ENCODE assay signal across 1 cellular context in genomic region chr7:22403344-22403743, GRCh38.
A peak's percentile ranks its signal among the peaks of the same experiment; 100 is the strongest.
TF ChIP-seq lines count a peak whose summit lies in the region.

No MANE protein-coding gene starts in this region.

TF ChIP-seq in K562, 482 proteins besides CTCF, POLR2A, EP300 and RAD21 (continues in another document):
- TF ChIP-seq MITF (IDR thresholded peaks at IDR 0.05) (no peak), HLTF (IDR thresholded peaks at IDR 0.05) (no peak), ZBTB40 (IDR thresholded peaks at IDR 0.05) (no peak), ZBTB40 (CRISPR knock-in tag; IDR thresholded peaks at IDR 0.05) (no peak), HNRNPL (IDR thresholded peaks at IDR 0.05; ENCODE audit: low read depth, low read length) (no peak), RFX5 (IDR thresholded peaks at IDR 0.05; ENCODE audit: low read depth, low read length) (no peak), MTA2 (IDR thresholded peaks at IDR 0.05; ENCODE audit: low read depth) (peak; percentile 69), HIVEP1 (CRISPR knock-in tag; IDR thresholded peaks at IDR 0.05) (no peak), RBM39 (optimal IDR thresholded peaks at IDR 0.05; ENCODE audit: low read depth, low read length) (no peak), FUS (optimal IDR thresholded peaks at IDR 0.05; ENCODE audit: low read depth, low read length) (no peak), CSDE1 (IDR thresholded peaks at IDR 0.05) (no peak), THRAP3 (IDR thresholded peaks at IDR 0.05; ENCODE audit: borderline replicate concordance) (no peak), TEAD4 (IDR thresholded peaks at IDR 0.05; ENCODE audit: low read length) (peak; percentile 55; the same call in 1 of the 2 replicates), TEAD4 (CRISPR knock-in tag; IDR thresholded peaks at IDR 0.05; ENCODE audit: borderline replicate concordance) (no peak), HSF4 (CRISPR knock-in tag; IDR thresholded peaks at IDR 0.05; ENCODE audit: borderline replicate concordance) (no peak), ZNF282 (CRISPR knock-in tag; IDR thresholded peaks at IDR 0.05) (no peak), ARID3A (IDR thresholded peaks at IDR 0.05; ENCODE audit: borderline replicate concordance, low read depth, low read length) (0 out of 2 replicates have a peak, but pooled peaks have one; percentile 13), ZNF239 (CRISPR knock-in tag; IDR thresholded peaks at IDR 0.05) (no peak), CREB3 (tag; conservative IDR thresholded peaks at IDR 0.05; ENCODE audit: low read depth) (no peak), PHB (CRISPR knock-in tag; IDR thresholded peaks at IDR 0.05) (no peak), RCOR1 (IDR thresholded peaks at IDR 0.05; ENCODE audit: borderline replicate concordance in 1 of 2, low read depth in 2 of 2, low read length in 2 of 2) (no peak), DNMT1 (IDR thresholded peaks at IDR 0.05) (no peak), SMAD4 (CRISPR knock-in tag; conservative IDR thresholded peaks at IDR 0.05) (no peak), SMARCA4 (IDR thresholded peaks at IDR 0.05) (peak; percentile 39; the same call in 1 of the 2 replicates), ZNF778 (CRISPR knock-in tag; IDR thresholded peaks at IDR 0.05) (no peak), CHD2 (IDR thresholded peaks at IDR 0.05; ENCODE audit: low read depth, low read length) (no peak), ZNF830 (CRISPR knock-in tag; IDR thresholded peaks at IDR 0.05) (no peak), KDM4B (IDR thresholded peaks at IDR 0.05; ENCODE audit: borderline replicate concordance in 2 of 2, low read depth in 1 of 2) (no peak)
- TF ChIP-seq, protein P1, sequence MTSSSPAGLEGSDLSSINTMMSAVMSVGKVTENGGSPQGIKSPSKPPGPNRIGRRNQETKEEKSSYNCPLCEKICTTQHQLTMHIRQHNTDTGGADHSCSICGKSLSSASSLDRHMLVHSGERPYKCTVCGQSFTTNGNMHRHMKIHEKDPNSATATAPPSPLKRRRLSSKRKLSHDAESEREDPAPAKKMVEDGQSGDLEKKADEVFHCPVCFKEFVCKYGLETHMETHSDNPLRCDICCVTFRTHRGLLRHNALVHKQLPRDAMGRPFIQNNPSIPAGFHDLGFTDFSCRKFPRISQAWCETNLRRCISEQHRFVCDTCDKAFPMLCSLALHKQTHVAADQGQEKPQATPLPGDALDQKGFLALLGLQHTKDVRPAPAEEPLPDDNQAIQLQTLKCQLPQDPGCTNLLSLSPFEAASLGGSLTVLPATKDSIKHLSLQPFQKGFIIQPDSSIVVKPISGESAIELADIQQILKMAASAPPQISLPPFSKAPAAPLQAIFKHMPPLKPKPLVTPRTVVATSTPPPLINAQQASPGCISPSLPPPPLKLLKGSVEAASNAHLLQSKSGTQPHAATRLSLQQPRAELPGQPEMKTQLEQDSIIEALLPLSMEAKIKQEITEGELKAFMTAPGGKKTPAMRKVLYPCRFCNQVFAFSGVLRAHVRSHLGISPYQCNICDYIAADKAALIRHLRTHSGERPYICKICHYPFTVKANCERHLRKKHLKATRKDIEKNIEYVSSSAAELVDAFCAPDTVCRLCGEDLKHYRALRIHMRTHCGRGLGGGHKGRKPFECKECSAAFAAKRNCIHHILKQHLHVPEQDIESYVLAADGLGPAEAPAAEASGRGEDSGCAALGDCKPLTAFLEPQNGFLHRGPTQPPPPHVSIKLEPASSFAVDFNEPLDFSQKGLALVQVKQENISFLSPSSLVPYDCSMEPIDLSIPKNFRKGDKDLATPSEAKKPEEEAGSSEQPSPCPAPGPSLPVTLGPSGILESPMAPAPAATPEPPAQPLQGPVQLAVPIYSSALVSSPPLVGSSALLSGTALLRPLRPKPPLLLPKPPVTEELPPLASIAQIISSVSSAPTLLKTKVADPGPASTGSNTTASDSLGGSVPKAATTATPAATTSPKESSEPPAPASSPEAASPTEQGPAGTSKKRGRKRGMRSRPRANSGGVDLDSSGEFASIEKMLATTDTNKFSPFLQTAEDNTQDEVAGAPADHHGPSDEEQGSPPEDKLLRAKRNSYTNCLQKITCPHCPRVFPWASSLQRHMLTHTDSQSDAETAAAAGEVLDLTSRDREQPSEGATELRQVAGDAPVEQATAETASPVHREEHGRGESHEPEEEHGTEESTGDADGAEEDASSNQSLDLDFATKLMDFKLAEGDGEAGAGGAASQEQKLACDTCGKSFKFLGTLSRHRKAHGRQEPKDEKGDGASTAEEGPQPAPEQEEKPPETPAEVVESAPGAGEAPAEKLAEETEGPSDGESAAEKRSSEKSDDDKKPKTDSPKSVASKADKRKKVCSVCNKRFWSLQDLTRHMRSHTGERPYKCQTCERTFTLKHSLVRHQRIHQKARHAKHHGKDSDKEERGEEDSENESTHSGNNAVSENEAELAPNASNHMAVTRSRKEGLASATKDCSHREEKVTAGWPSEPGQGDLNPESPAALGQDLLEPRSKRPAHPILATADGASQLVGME (CRISPR knock-in tag; IDR thresholded peaks at IDR 0.05) = no peak
- TF ChIP-seq, protein P2, sequence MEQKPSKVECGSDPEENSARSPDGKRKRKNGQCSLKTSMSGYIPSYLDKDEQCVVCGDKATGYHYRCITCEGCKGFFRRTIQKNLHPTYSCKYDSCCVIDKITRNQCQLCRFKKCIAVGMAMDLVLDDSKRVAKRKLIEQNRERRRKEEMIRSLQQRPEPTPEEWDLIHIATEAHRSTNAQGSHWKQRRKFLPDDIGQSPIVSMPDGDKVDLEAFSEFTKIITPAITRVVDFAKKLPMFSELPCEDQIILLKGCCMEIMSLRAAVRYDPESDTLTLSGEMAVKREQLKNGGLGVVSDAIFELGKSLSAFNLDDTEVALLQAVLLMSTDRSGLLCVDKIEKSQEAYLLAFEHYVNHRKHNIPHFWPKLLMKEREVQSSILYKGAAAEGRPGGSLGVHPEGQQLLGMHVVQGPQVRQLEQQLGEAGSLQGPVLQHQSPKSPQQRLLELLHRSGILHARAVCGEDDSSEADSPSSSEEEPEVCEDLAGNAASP (IDR thresholded peaks at IDR 0.05) = no peak
- TF ChIP-seq, protein P3, sequence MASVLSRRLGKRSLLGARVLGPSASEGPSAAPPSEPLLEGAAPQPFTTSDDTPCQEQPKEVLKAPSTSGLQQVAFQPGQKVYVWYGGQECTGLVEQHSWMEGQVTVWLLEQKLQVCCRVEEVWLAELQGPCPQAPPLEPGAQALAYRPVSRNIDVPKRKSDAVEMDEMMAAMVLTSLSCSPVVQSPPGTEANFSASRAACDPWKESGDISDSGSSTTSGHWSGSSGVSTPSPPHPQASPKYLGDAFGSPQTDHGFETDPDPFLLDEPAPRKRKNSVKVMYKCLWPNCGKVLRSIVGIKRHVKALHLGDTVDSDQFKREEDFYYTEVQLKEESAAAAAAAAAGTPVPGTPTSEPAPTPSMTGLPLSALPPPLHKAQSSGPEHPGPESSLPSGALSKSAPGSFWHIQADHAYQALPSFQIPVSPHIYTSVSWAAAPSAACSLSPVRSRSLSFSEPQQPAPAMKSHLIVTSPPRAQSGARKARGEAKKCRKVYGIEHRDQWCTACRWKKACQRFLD (CRISPR knock-in tag; IDR thresholded peaks at IDR 0.05) = no peak
- TF ChIP-seq, protein P4, sequence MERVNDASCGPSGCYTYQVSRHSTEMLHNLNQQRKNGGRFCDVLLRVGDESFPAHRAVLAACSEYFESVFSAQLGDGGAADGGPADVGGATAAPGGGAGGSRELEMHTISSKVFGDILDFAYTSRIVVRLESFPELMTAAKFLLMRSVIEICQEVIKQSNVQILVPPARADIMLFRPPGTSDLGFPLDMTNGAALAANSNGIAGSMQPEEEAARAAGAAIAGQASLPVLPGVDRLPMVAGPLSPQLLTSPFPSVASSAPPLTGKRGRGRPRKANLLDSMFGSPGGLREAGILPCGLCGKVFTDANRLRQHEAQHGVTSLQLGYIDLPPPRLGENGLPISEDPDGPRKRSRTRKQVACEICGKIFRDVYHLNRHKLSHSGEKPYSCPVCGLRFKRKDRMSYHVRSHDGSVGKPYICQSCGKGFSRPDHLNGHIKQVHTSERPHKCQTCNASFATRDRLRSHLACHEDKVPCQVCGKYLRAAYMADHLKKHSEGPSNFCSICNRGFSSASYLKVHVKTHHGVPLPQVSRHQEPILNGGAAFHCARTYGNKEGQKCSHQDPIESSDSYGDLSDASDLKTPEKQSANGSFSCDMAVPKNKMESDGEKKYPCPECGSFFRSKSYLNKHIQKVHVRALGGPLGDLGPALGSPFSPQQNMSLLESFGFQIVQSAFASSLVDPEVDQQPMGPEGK (CRISPR knock-in tag; IDR thresholded peaks at IDR 0.05; ENCODE audit: borderline replicate concordance) = no peak
